ENCODE assay signal across 15 cellular contexts in the genomic region with DNA sequence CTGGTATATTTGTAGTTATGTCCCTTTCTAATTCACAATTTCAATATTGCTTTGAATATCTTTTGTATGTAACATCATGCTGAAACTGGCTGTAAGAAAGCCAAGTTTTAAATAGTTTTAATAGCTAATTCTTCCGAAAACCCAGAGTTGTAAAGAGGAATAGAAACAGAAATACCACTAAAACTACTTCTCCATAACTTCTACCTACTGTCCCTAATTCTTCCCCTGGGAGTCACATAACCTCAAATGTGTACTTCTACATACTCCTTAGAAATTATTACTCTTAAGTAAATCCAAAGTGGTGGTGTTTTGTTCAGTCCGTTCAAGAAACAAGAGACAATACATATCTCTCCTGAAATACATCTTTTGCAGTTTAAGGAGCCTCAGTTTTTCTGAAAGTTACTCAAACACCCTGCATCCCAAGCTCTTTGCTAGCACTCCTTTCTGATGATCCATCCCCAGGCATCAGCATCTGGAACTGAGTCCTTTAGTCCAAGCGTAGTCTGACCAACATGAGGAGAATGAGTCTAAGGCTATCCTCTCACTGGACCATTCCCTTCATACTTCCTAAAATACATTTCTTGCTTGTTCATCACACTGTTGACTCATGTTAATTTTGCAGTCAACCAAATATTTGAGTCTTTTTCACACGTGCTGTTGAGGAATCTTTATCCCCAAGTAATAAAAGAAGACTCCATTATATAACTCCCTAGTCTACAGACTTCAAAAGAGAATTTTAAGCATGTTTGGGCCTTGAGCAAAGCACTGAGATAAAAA.
DNase-seq lines count a peak whose midpoint lies in the region; ATAC-seq, FAIRE-seq and TF ChIP-seq lines count a peak whose summit lies in the region.
"Had no signal": no experiment of that assay in that cellular context is flagged by ENCODE, and none has a peak within 500 bp of the region (broad histone marks: within the 10 kb centered on the region; RNA-seq: fewer than 3 reads in every experiment).

No MANE protein-coding gene starts in this region.

- TF ChIP-seq POLR2A in heart left ventricle (IDR thresholded peaks at IDR 0.05), result no peak

- no peak overlapping the region for H3K27ac ChIP-seq in AG04450 (ENCODE audit: low read depth, low read length)
- H3K27ac ChIP-seq in heart left ventricle, result no peak overlapping the region
- no peak overlapping the region for H3K27ac ChIP-seq in substantia nigra (ENCODE audit: low read depth, low read length, poor library complexity, severe bottlenecking)

- peak; percentile 80 for FAIRE-seq in GM18507 (lab: Jason Lieb, UNC)
- FAIRE-seq: H54 had no signal

- H3K4me3 ChIP-seq in AG04450 (ENCODE audit: low read depth, low read length) (no peak overlapping the region), adipocyte (ENCODE audit: low read length) (no peak overlapping the region), heart left ventricle (no peak overlapping the region)
- H3K4me3 ChIP-seq: stomach had no signal

- H3K4me1 ChIP-seq in adipocyte (ENCODE audit: control insufficient read depth, insufficient read depth, low read length), result peaks cover 8% of the 10 kb centered on the region
- peaks cover 0 to 19% (median 3%) of the 10 kb centered on the region in 12 donors for H3K4me1 ChIP-seq in heart left ventricle

- DNase-seq in AG04450 (ENCODE audit: low read depth, low spot score) (peak; percentile 72), GM18507 (ENCODE audit: extremely low spot score, insufficient read length, low read depth) (no peak), adipocyte (ENCODE audit: low read depth) (peak; percentile 60), iris pigment epithelial cell (ENCODE audit: low read depth) (peak; percentile 54), retina (no peak), heart left ventricle (no peak), OCI-M2 (lab: John Stamatoyannopoulos, UW; ENCODE audit: unreplicated experiment) (no peak), substantia nigra (lab: John Stamatoyannopoulos, UW) (no peak)
- DNase-seq: activated CD4-positive, alpha-beta T cell treated with anti-CD3 and anti-CD28 coated beads, Interleukin-2, amount 10 ng/mL, durations not matched to agents 7 days and 5 days; activated naive CD8-positive, alpha-beta T cell treated with anti-CD3 and anti-CD28 coated beads for 36 hours; activated T-cell treated with anti-CD3 and anti-CD28 coated beads, Interleukin-2, amount 50 U/mL, for 24 hours; NCI-H82; SIG-M5; stomach had no signal

- H3K9me3 ChIP-seq in AG04450 (ENCODE audit: control insufficient read depth, insufficient read depth, low read length), result no peaks in the 10 kb centered on the region
- no peaks in the 10 kb centered on the region for H3K9me3 ChIP-seq in adipocyte (ENCODE audit: control insufficient read depth, low read length)
- H3K9me3 ChIP-seq in heart left ventricle, result peaks cover 0 to 4% (median 0%) of the 10 kb centered on the region in 12 donors
- H3K9me3 ChIP-seq: stomach had no signal

- no peak for TF ChIP-seq CTCF in AG04450 (IDR thresholded peaks at IDR 0.05; ENCODE audit: low read depth, low read length)
- TF ChIP-seq CTCF in heart left ventricle (IDR thresholded peaks at IDR 0.05), result no peak

- CTCF ChIA-PET in AG04450 (lab: Charles Lee), result no interaction called here

- H3K27me3 ChIP-seq in AG04450 (ENCODE audit: control insufficient read depth, insufficient read depth, low read length) (no peaks in the 10 kb centered on the region), adipocyte (replicated peaks; ENCODE audit: control insufficient read depth, insufficient read depth, low read length) (no peaks in the 10 kb centered on the region), heart left ventricle (no peaks in the 10 kb centered on the region)
- H3K27me3 ChIP-seq: stomach had no signal

- H3K36me3 ChIP-seq in adipocyte (ENCODE audit: control insufficient read depth, insufficient read depth, low read length, severe bottlenecking) (no peaks in the 10 kb centered on the region), heart left ventricle (no peaks in the 10 kb centered on the region)
- H3K36me3 ChIP-seq: stomach had no signal

- WGBS in heart left ventricle, 4 donors, result 70 to 86% (median 75%) methylated on average over 4 of the region's 4 CpGs

- no peak for ATAC-seq in heart left ventricle

- no peak overlapping the region for H3K9ac ChIP-seq in adipocyte (ENCODE audit: low read length)

- POLR2A ChIA-PET in AG04450 (lab: Yijun Ruan, JAX), result no interaction called here

- intact Hi-C loops in heart left ventricle (cut with DNase I), result no loop called here

Comparison
In these comparisons a context has a peak if more than half of its experiments do, and no peak if none do; other contexts are left out.
1. DNase-seq: peak in AG04450 (single experiment), adipocyte (single experiment) and iris pigment epithelial cell (single experiment); none in GM18507 (single experiment), retina (single experiment), heart left ventricle (0 of 5), OCI-M2 (single experiment) and substantia nigra (0 of 49).